17 cellular contexts compared by ENCODE assay signal in genomic region chr1:189774721-189775287, GRCh38.
DNase-seq lines count a peak whose midpoint lies in the region; ATAC-seq and TF ChIP-seq lines count a peak whose summit lies in the region.
"Had no signal": no experiment of that assay in that cellular context is flagged by ENCODE, and none has a peak within 500 bp of the region (broad histone marks: within the 10 kb centered on the region; RNA-seq: fewer than 3 reads in every experiment).

No MANE protein-coding gene starts in this region.

- H3K14ac ChIP-seq in IMR-90 (replicated peaks; ENCODE audit: low read depth, low read length): no peak overlapping the region

- H3K23ac ChIP-seq in IMR-90 (ENCODE audit: low read depth, low read length): no peak overlapping the region

- dilution Hi-C loops in IMR-90 (cut with HindIII; ENCODE audit: low sequenced_read_pairs, unreplicated experiment): no loop called here

- H3K4me2 ChIP-seq in IMR-90 (ENCODE audit: low read depth, low read length): peak overlapping the region; percentile 80; the same call in 1 of the 2 replicates
- H3K4me2 ChIP-seq in smooth muscle cell: peak overlapping the region; percentile 10
- H3K4me2 ChIP-seq: PC-9 had no signal

- no peak for TF ChIP-seq EP300 in gastroesophageal sphincter (IDR thresholded peaks at IDR 0.05)

- no peaks in the 10 kb centered on the region for H3K9me3 Mint-ChIP-seq in MCF 10A (ENCODE audit: unreplicated experiment)

- no peak overlapping the region for H4K91ac ChIP-seq in IMR-90 (ENCODE audit: insufficient read depth, low read depth, low read length)

- BruUV-seq in MCF 10A (replicated peaks; lab: Mats Ljungman, UMichigan) (no TSS peak), IMR-90 (replicated peaks; lab: Mats Ljungman, UMichigan) (no TSS peak)

- in situ Hi-C loops in IMR-90 (cut with MboI; ENCODE audit: low sequenced_read_pairs): no loop called here

- H3K27me3 Mint-ChIP-seq in MCF 10A (ENCODE audit: insufficient read depth, unreplicated experiment): no peaks in the 10 kb centered on the region
- H3K27me3 Mint-ChIP-seq: CD4-positive, alpha-beta T cell had no signal

- peak overlapping the region; percentile 90 for H2BK5ac ChIP-seq in IMR-90 (ENCODE audit: low read depth, low read length, poor library complexity, severe bottlenecking)

- H3K36me3 Mint-ChIP-seq in MCF 10A (ENCODE audit: insufficient read depth, unreplicated experiment): no peaks in the 10 kb centered on the region

- no CpG with 5 or more reads among the region's 2 CpGs for WGBS in IMR-90 (ENCODE audit: extremely low coverage in 2 of 2, insufficient read length in 1 of 2), 2 experiments
- WGBS in smooth muscle cell (ENCODE audit: low lambda C conversion rate): 89% methylated on average over 2 of the region's 2 CpGs
- WGBS in gastroesophageal sphincter (ENCODE audit: low coverage in 1 of 2), 2 donors: 27 to 36% methylated on average over 2 of the region's 2 CpGs

- H4K8ac ChIP-seq in IMR-90 (ENCODE audit: low read depth in 2 of 2, low read length in 2 of 2): 0 out of 4 replicates have a peak overlapping the region, but pooled peaks of 1 of the 2 experiments have one; percentile 42

- no peaks in the 10 kb centered on the region for H3K9me1 ChIP-seq in IMR-90 (ENCODE audit: insufficient read depth, low read length)

- H3K4ac ChIP-seq in IMR-90 (ENCODE audit: low read depth, low read length): no peak overlapping the region

- no peak for DNase-seq in MCF 10A (ENCODE audit: unreplicated experiment)
- no peak for DNase-seq in breast epithelium (ENCODE audit: low spot score in 2 of 2)
- DNase-seq in IMR-90: no peak
- peak; percentile 14 for DNase-seq in choroid plexus epithelial cell (ENCODE audit: low read depth)
- no peak for DNase-seq in smooth muscle cell (lab: John Stamatoyannopoulos, UW; ENCODE audit: unreplicated experiment)
- no peak for DNase-seq in HCEC 1CT
- DNase-seq in left ventricle myocardium inferior: no peak
- DNase-seq: CD4-positive, alpha-beta T cell; DMS79; H7; NCI-H1105 treated with DMSO at 0.1 percent for 48 hours; NCI-H1694; NCI-H524; PC-9 had no signal

- H2BK120ac ChIP-seq in IMR-90 (ENCODE audit: low read depth, low read length): peak overlapping the region; percentile 44

- TF ChIP-seq POLR2A in breast epithelium (IDR thresholded peaks at IDR 0.05) (no peak), IMR-90 (IDR thresholded peaks at IDR 0.05; ENCODE audit: low read depth, low read length) (no peak), gastroesophageal sphincter (IDR thresholded peaks at IDR 0.05) (no peak)

- H2AK9ac ChIP-seq in IMR-90 (replicated peaks; ENCODE audit: low read depth, low read length, poor library complexity): no peak overlapping the region

- no peak for TF ChIP-seq CTCF in MCF 10A (IDR thresholded peaks at IDR 0.05; ENCODE audit: unreplicated experiment)
- no peak for TF ChIP-seq CTCF in breast epithelium (IDR thresholded peaks at IDR 0.05)
- TF ChIP-seq CTCF in IMR-90 (conservative IDR thresholded peaks at IDR 0.05; ENCODE audit: low read depth, low read length): no peak
- no peak for TF ChIP-seq CTCF in choroid plexus epithelial cell (conservative IDR thresholded peaks at IDR 0.05; ENCODE audit: low read depth, low read length)
- TF ChIP-seq CTCF in smooth muscle cell (IDR thresholded peaks at IDR 0.05; ENCODE audit: borderline replicate concordance, insufficient read depth, poor library complexity, severe bottlenecking): no peak
- no peak for TF ChIP-seq CTCF in gastroesophageal sphincter (IDR thresholded peaks at IDR 0.05)
- no peak for TF ChIP-seq CTCF in left ventricle myocardium inferior (IDR thresholded peaks at IDR 0.05; ENCODE audit: borderline replicate concordance)

- H3K4me1 Mint-ChIP-seq in MCF 10A (ENCODE audit: insufficient read depth, unreplicated experiment): peaks cover 13% of the 10 kb centered on the region

- H3K9me3 ChIP-seq in breast epithelium: no peaks in the 10 kb centered on the region
- H3K9me3 ChIP-seq in IMR-90 (ENCODE audit: control insufficient read depth, insufficient read depth, low read length): no peaks in the 10 kb centered on the region
- H3K9me3 ChIP-seq in smooth muscle cell (replicated peaks; ENCODE audit: low read depth): no peaks in the 10 kb centered on the region
- no peaks in the 10 kb centered on the region for H3K9me3 ChIP-seq in gastroesophageal sphincter
- H3K9me3 ChIP-seq in left ventricle myocardium inferior (replicated peaks): no peaks in the 10 kb centered on the region
- H3K9me3 ChIP-seq: SJCRH30 had no signal

- H2BK20ac ChIP-seq in IMR-90 (ENCODE audit: low read depth, low read length): peak overlapping the region; percentile 50; the same call in 1 of the 2 replicates

- H3K27ac ChIP-seq in breast epithelium: no peak overlapping the region
- H3K27ac ChIP-seq in IMR-90 (ENCODE audit: insufficient read depth, low read length): no peak overlapping the region
- H3K27ac ChIP-seq in smooth muscle cell (ENCODE audit: low read depth): peak overlapping the region; percentile 80
- no peak overlapping the region for H3K27ac ChIP-seq in gastroesophageal sphincter
- H3K27ac ChIP-seq in left ventricle myocardium inferior (replicated peaks): no peak overlapping the region
- H3K27ac ChIP-seq: PC-9, RWPE1, SJCRH30 had no signal

- intact Hi-C loops in MCF 10A (cut with micrococcal nuclease) (no loop called here), breast epithelium (cut with DNase I; ENCODE audit: low total_unique reads) (no loop called here), IMR-90 (cut with micrococcal nuclease) (loop anchor here (10.0 kb wide), 1 partner anchor 390 kb away; no protein-coding TSS in a partner anchor), left ventricle myocardium inferior (cut with micrococcal nuclease) (no loop called here)

- ATAC-seq in IMR-90 (ENCODE audit: low read depth) (peak; percentile 59), gastroesophageal sphincter (no peak)

- H3K27ac Mint-ChIP-seq in MCF 10A (ENCODE audit: low read depth, unreplicated experiment): peak overlapping the region; percentile 58
- H3K27ac Mint-ChIP-seq: CD4-positive, alpha-beta T cell had no signal

- H3K36me3 ChIP-seq in breast epithelium (no peaks in the 10 kb centered on the region), IMR-90 (ENCODE audit: control insufficient read depth, insufficient read depth, low read length) (no peaks in the 10 kb centered on the region), smooth muscle cell (ENCODE audit: low read depth) (no peaks in the 10 kb centered on the region), gastroesophageal sphincter (no peaks in the 10 kb centered on the region), left ventricle myocardium inferior (no peaks in the 10 kb centered on the region)
- H3K36me3 ChIP-seq: SJCRH30 had no signal

- POLR2A ChIA-PET in MCF 10A (lab: Yijun Ruan, JAX) (interaction anchor here (0.6 kb wide), 1 partner anchor 149 kb away, joined by 3 read pairs; no protein-coding TSS in a partner anchor), IMR-90 (lab: Charles Lee; ENCODE audit: unreplicated experiment) (no interaction called here)

- H2AFZ ChIP-seq in IMR-90 (replicated peaks; ENCODE audit: low read length, poor library complexity) (no peak overlapping the region), smooth muscle cell (ENCODE audit: low read depth) (peak overlapping the region; percentile 76)
- H2AFZ ChIP-seq: PC-9 had no signal

- H2BK15ac ChIP-seq in IMR-90 (ENCODE audit: low read depth, low read length): no peak overlapping the region

- no peak overlapping the region for H4K5ac ChIP-seq in IMR-90 (ENCODE audit: low read depth, low read length)

- H3K79me1 ChIP-seq in IMR-90 (ENCODE audit: low read depth in 1 of 2, low read length in 2 of 2): no peaks in the 10 kb centered on the region

- no peaks in the 10 kb centered on the region for H3K27me3 ChIP-seq in breast epithelium
- H3K27me3 ChIP-seq in IMR-90 (ENCODE audit: control insufficient read depth, insufficient read depth, low read length): no peaks in the 10 kb centered on the region
- H3K27me3 ChIP-seq in smooth muscle cell (ENCODE audit: low read depth): no peaks in the 10 kb centered on the region
- no peaks in the 10 kb centered on the region for H3K27me3 ChIP-seq in gastroesophageal sphincter
- H3K27me3 ChIP-seq in left ventricle myocardium inferior (ENCODE audit: low read depth): no peaks in the 10 kb centered on the region
- H3K27me3 ChIP-seq: SJCRH30 had no signal

- H4K20me1 ChIP-seq in IMR-90 (ENCODE audit: insufficient read depth, low read length) (no peaks in the 10 kb centered on the region), smooth muscle cell (ENCODE audit: low read depth) (no peaks in the 10 kb centered on the region)

- no peak overlapping the region for H3K4me3 Mint-ChIP-seq in MCF 10A (ENCODE audit: unreplicated experiment)
- H3K4me3 Mint-ChIP-seq: CD4-positive, alpha-beta T cell had no signal

- H3K9ac ChIP-seq in IMR-90 (ENCODE audit: low read depth, low read length): no peak overlapping the region
- H3K9ac ChIP-seq in smooth muscle cell (ENCODE audit: low read depth): peak overlapping the region; percentile 23

- H2AK5ac ChIP-seq in IMR-90 (ENCODE audit: low read depth, low read length): no peak overlapping the region

- H3F3A ChIP-seq in smooth muscle cell (ENCODE audit: low read depth): no peaks in the 10 kb centered on the region

- no peak overlapping the region for H3K4me3 ChIP-seq in breast epithelium
- H3K4me3 ChIP-seq in IMR-90 (ENCODE audit: insufficient read depth, low read depth, low read length): no peak overlapping the region
- no peak overlapping the region for H3K4me3 ChIP-seq in choroid plexus epithelial cell (ENCODE audit: low read depth, low read length)
- no peak overlapping the region for H3K4me3 ChIP-seq in smooth muscle cell
- no peak overlapping the region for H3K4me3 ChIP-seq in gastroesophageal sphincter
- no peak overlapping the region for H3K4me3 ChIP-seq in left ventricle myocardium inferior
- H3K4me3 ChIP-seq: PC-9, SJCRH30 had no signal

- CTCF ChIA-PET in MCF 10A (lab: Yijun Ruan, JAX) (no interaction called here), IMR-90 (lab: Yijun Ruan, JAX) (no interaction called here)

- no peak for TF ChIP-seq RAD21 in IMR-90 (IDR thresholded peaks at IDR 0.05; ENCODE audit: low read length)

- H3K79me2 ChIP-seq in smooth muscle cell (ENCODE audit: low read depth): no peaks in the 10 kb centered on the region

- H3K4me1 ChIP-seq in breast epithelium (no peaks in the 10 kb centered on the region), IMR-90 (ENCODE audit: control insufficient read depth, insufficient read depth, low read length) (peaks cover 2% of the 10 kb centered on the region; the same call in 1 of the 2 replicates), smooth muscle cell (ENCODE audit: low read depth) (no peaks in the 10 kb centered on the region), gastroesophageal sphincter (no peaks in the 10 kb centered on the region), left ventricle myocardium inferior (no peaks in the 10 kb centered on the region)
- H3K4me1 ChIP-seq: SJCRH30 had no signal

- H3K56ac ChIP-seq in IMR-90 (ENCODE audit: extremely low read depth, insufficient read depth, low read length): no peak overlapping the region

- peak overlapping the region; percentile 73; the same call in 1 of the 2 replicates for H3K18ac ChIP-seq in IMR-90 (ENCODE audit: low read depth, low read length)

TF ChIP-seq in IMR-90, 13 proteins besides CTCF, POLR2A, EP300 and RAD21:
- TF ChIP-seq RFX5 (IDR thresholded peaks at IDR 0.05; ENCODE audit: low read depth, low read length) (no peak), MAZ (IDR thresholded peaks at IDR 0.05; ENCODE audit: borderline replicate concordance, low read depth, low read length) (no peak), MAFK (IDR thresholded peaks at IDR 0.05; ENCODE audit: low read depth, low read length) (peak; percentile 27; the same call in 1 of the 2 replicates)
